In the genomic region with DNA sequence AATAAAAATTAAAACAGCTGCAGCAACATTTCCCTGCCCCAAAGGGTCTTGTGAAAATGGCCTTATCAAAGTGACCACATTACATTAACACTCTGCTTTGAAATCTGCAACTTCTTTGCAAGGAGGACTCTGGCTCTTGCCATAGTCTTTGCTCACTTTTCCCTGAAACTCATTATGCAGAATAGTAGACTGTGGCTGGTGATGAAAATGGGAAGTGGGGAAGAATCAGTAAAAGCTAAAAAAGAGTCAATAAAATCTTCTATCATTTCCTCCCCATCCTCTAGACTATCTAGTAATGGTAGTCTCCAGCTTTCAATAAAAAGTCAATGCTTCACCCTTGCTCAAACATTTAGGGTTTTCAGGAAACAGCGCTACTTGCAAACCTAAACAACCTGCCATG, we compare ENCODE assay signal across 15 cellular contexts. TPM values are rescaled to one million over a fixed set of nuclear protein-coding genes. Genes with fewer than 3 reads are reported as not detected.
DNase-seq lines count a peak whose midpoint lies in the region; ATAC-seq and TF ChIP-seq lines count a peak whose summit lies in the region.
"Had no signal": no experiment of that assay in that cellular context is flagged by ENCODE, and none has a peak within 500 bp of the region (broad histone marks: within the 10 kb centered on the region; RNA-seq: fewer than 3 reads in every experiment).

No MANE protein-coding gene starts in this region.

- no peaks in the 10 kb centered on the region for H3K9me3 Mint-ChIP-seq in activated naive CD8-positive, alpha-beta T cell treated with anti-CD3 and anti-CD28 coated beads for 36 hours
- H3K9me3 Mint-ChIP-seq in activated naive CD8-positive, alpha-beta T cell treated with anti-CD3 and anti-CD28 coated beads, Interleukin-2, amount 50 U/mL, for 24 hours, result no peaks in the 10 kb centered on the region
- H3K9me3 Mint-ChIP-seq in osteocyte (ENCODE audit: unreplicated experiment), result no peaks in the 10 kb centered on the region
- H3K9me3 Mint-ChIP-seq: CD4-positive, alpha-beta memory T cell; H9 had no signal

- intact Hi-C loops in spleen (cut with DNase I; ENCODE audit: low total_unique reads), result no loop called here

- no peak overlapping the region for H3K9ac ChIP-seq in OCI-LY3 (ENCODE audit: low read length)

- ATAC-seq in activated naive CD8-positive, alpha-beta T cell treated with anti-CD3 and anti-CD28 coated beads, Interleukin-2, amount 50 U/mL, for 24 hours, result no peak
- ATAC-seq: A549, HepG2 had no signal

- H3K4me1 ChIP-seq in OCI-LY3 (ENCODE audit: low read length) (peaks cover 12% of the 10 kb centered on the region), spleen (no peaks in the 10 kb centered on the region)
- H3K4me1 ChIP-seq: A549, BE2C had no signal

- H3K27ac ChIP-seq in OCI-LY3 (ENCODE audit: low read length) (no peak overlapping the region), spleen (no peak overlapping the region)
- H3K27ac ChIP-seq: A549, C4-2B had no signal

- H3K4me3 ChIP-seq in OCI-LY3 (ENCODE audit: low read length) (no peak overlapping the region), spleen (no peak overlapping the region)
- H3K4me3 ChIP-seq: A549 had no signal

- H3K79me2 ChIP-seq in OCI-LY3 (ENCODE audit: low read length), result no peaks in the 10 kb centered on the region

- H3K4me3 Mint-ChIP-seq in activated naive CD8-positive, alpha-beta T cell treated with anti-CD3 and anti-CD28 coated beads for 36 hours, result no peak overlapping the region
- H3K4me3 Mint-ChIP-seq in activated naive CD8-positive, alpha-beta T cell treated with anti-CD3 and anti-CD28 coated beads, Interleukin-2, amount 50 U/mL, for 24 hours, result no peak overlapping the region
- H3K4me3 Mint-ChIP-seq in osteocyte (ENCODE audit: unreplicated experiment), result no peak overlapping the region
- H3K4me3 Mint-ChIP-seq: CD4-positive, alpha-beta memory T cell; H9 had no signal

- H2AFZ ChIP-seq in OCI-LY3 (ENCODE audit: low read depth, low read length), result no peak overlapping the region

- peaks cover 30% of the 10 kb centered on the region for H3K36me3 ChIP-seq in OCI-LY3 (replicated peaks; ENCODE audit: low read depth, low read length)
- H3K36me3 ChIP-seq in spleen, result peaks cover 0 to 100% (median 77%) of the 10 kb centered on the region in 6 donors

- TF ChIP-seq CTCF in OCI-LY3 (IDR thresholded peaks at IDR 0.05; ENCODE audit: low read depth, low read length) (no peak), osteocyte (IDR thresholded peaks at IDR 0.05) (no peak), spleen (IDR thresholded peaks at IDR 0.05 in 8 of 11, conservative IDR thresholded peaks at IDR 0.05 in 3 of 11) (no peak)

- peaks cover 13% of the 10 kb centered on the region; the same call in 1 of the 2 replicates for H4K20me1 ChIP-seq in OCI-LY3 (ENCODE audit: insufficient read depth, low read length)

- H3K9me3 ChIP-seq in OCI-LY3 (ENCODE audit: insufficient read depth, low read length) (no peaks in the 10 kb centered on the region), spleen (no peaks in the 10 kb centered on the region)
- H3K9me3 ChIP-seq: A549, BE2C had no signal

- H3K27me3 Mint-ChIP-seq in activated naive CD8-positive, alpha-beta T cell treated with anti-CD3 and anti-CD28 coated beads for 36 hours, result no peaks in the 10 kb centered on the region
- H3K27me3 Mint-ChIP-seq in activated naive CD8-positive, alpha-beta T cell treated with anti-CD3 and anti-CD28 coated beads, Interleukin-2, amount 50 U/mL, for 24 hours, result no peaks in the 10 kb centered on the region
- no peaks in the 10 kb centered on the region for H3K27me3 Mint-ChIP-seq in osteocyte (ENCODE audit: unreplicated experiment)
- H3K27me3 Mint-ChIP-seq: CD4-positive, alpha-beta memory T cell had no signal

- peak overlapping the region; percentile 5; the same call in 1 of the 2 replicates for H3K4me2 ChIP-seq in OCI-LY3 (ENCODE audit: low read length)
- H3K4me2 ChIP-seq: A549 had no signal

- H3K36me3 Mint-ChIP-seq in activated naive CD8-positive, alpha-beta T cell treated with anti-CD3 and anti-CD28 coated beads for 36 hours, result peaks cover 20% of the 10 kb centered on the region
- peaks cover 36% of the 10 kb centered on the region for H3K36me3 Mint-ChIP-seq in activated naive CD8-positive, alpha-beta T cell treated with anti-CD3 and anti-CD28 coated beads, Interleukin-2, amount 50 U/mL, for 24 hours (ENCODE audit: low read depth)
- peaks cover 47% of the 10 kb centered on the region for H3K36me3 Mint-ChIP-seq in osteocyte (ENCODE audit: unreplicated experiment)

- H3K4me1 Mint-ChIP-seq in activated naive CD8-positive, alpha-beta T cell treated with anti-CD3 and anti-CD28 coated beads for 36 hours, result peaks cover 11% of the 10 kb centered on the region
- H3K4me1 Mint-ChIP-seq in activated naive CD8-positive, alpha-beta T cell treated with anti-CD3 and anti-CD28 coated beads, Interleukin-2, amount 50 U/mL, for 24 hours, result no peaks in the 10 kb centered on the region
- no peaks in the 10 kb centered on the region for H3K4me1 Mint-ChIP-seq in osteocyte (ENCODE audit: unreplicated experiment)
- H3K4me1 Mint-ChIP-seq: CD4-positive, alpha-beta memory T cell; H9 had no signal

- no peak for TF ChIP-seq POLR2A in spleen (IDR thresholded peaks at IDR 0.05)

- WGBS in spleen, 5 donors, result 97 to 100% (median 97%) methylated on average over 1 of the region's 1 CpG

- no peak for DNase-seq in activated naive CD8-positive, alpha-beta T cell treated with anti-CD3 and anti-CD28 coated beads for 36 hours
- no peak for DNase-seq in activated naive CD8-positive, alpha-beta T cell treated with anti-CD3 and anti-CD28 coated beads, Interleukin-2, amount 50 U/mL, for 24 hours
- DNase-seq in osteocyte (ENCODE audit: extremely low spot score, unreplicated experiment), result peak; percentile 40
- DNase-seq in spleen, result no peak
- no peak for DNase-seq in NCI-H446 treated with DMSO at 0.1 percent for 48 hours (lab: John Stamatoyannopoulos, UW)
- DNase-seq: BE2C; CD4-positive, alpha-beta memory T cell; DMS79 treated with DMSO at 0.1 percent for 48 hours; EL; GOT3; H9 had no signal

- peak overlapping the region; percentile 20 for H3K27ac Mint-ChIP-seq in activated naive CD8-positive, alpha-beta T cell treated with anti-CD3 and anti-CD28 coated beads for 36 hours
- no peak overlapping the region for H3K27ac Mint-ChIP-seq in activated naive CD8-positive, alpha-beta T cell treated with anti-CD3 and anti-CD28 coated beads, Interleukin-2, amount 50 U/mL, for 24 hours
- H3K27ac Mint-ChIP-seq in osteocyte (ENCODE audit: unreplicated experiment), result no peak overlapping the region
- H3K27ac Mint-ChIP-seq: H9 had no signal

- H3K27me3 ChIP-seq in OCI-LY3 (ENCODE audit: low read depth, low read length), result no peaks in the 10 kb centered on the region
- no peaks in the 10 kb centered on the region for H3K27me3 ChIP-seq in spleen (replicated peaks in 1 of 7)
- H3K27me3 ChIP-seq: BE2C had no signal

RNA-seq across cellular contexts. Expression of a gene that starts 18.6 kb away (rescaled TPM):
- total RNA-seq in activated naive CD8-positive, alpha-beta T cell treated with anti-CD3 and anti-CD28 coated beads for 36 hours, result 10 to 100 TPM; 62.7 to 64.8 TPM
- total RNA-seq in osteocyte (40.4 and 41.1 TPM in 2 replicates), spleen (10 to 100 TPM; 23.0 to 42.8 (median 38.4) TPM)
- polyA plus RNA-seq in spleen, result 10 to 100 TPM; 15.3 to 21.0 (median 17.8) TPM

RNA-seq across cellular contexts. Expression of a gene that starts 31.8 kb away (rescaled TPM):
- total RNA-seq in activated naive CD8-positive, alpha-beta T cell treated with anti-CD3 and anti-CD28 coated beads for 36 hours, result 10 to 100 TPM; 36.8 to 37.8 TPM
- 20.1 and 20.2 TPM in 2 replicates for total RNA-seq in osteocyte
- total RNA-seq in spleen, result 10 to 100 TPM; 13.6 to 21.9 (median 16.3) TPM
- polyA plus RNA-seq in spleen, result 1 to 10 TPM; 6.9 to 7.7 (median 7.3) TPM
